Comparison of ENCODE assay signal across 19 cellular contexts in the genomic region with DNA sequence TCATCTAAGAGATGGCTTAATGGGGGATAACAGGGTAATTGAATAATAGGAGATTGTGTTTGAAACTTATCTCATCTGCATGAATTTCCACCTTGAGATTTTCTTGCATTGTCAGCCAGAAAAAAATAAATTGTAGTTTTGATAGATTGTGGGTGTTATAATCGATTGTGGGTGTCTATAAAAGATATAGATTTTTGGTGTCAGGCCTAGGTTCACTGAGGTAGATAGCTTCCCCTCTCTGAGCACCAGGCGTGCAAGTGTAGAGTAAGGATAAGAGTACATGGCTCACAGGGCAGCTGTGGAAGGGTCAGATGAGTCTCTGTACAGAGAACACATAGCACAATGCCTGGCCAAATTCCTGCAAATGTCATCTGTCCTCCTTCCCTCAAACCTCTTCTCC.
A peak's percentile ranks its signal among the peaks of the same experiment; 100 is the strongest.
DNase-seq lines count a peak whose midpoint lies in the region; ATAC-seq and TF ChIP-seq lines count a peak whose summit lies in the region.
"Had no signal": no experiment of that assay in that cellular context is flagged by ENCODE, and none has a peak within 500 bp of the region (broad histone marks: within the 10 kb centered on the region; RNA-seq: fewer than 3 reads in every experiment).

No MANE protein-coding gene starts in this region.

- no peaks in the 10 kb centered on the region for H3K27me3 ChIP-seq in heart right ventricle
- H3K27me3 ChIP-seq in right atrium auricular region = no peaks in the 10 kb centered on the region
- H3K27me3 ChIP-seq in effector memory CD4-positive, alpha-beta T cell (replicated peaks; ENCODE audit: control insufficient read depth, insufficient read depth, low read length, poor library complexity, severe bottlenecking) = no peaks in the 10 kb centered on the region
- H3K27me3 ChIP-seq: cardiac muscle cell, left lung, sigmoid colon, vagina had no signal

- H3K27ac ChIP-seq in heart right ventricle = peak overlapping the region in 6 of 10 donors; percentile 50 to 93 (median 62)
- H3K27ac ChIP-seq in right atrium auricular region = no peak overlapping the region
- H3K27ac ChIP-seq in effector memory CD4-positive, alpha-beta T cell (ENCODE audit: insufficient read depth, low read length, poor library complexity, severe bottlenecking) = peak overlapping the region; percentile 89
- H3K27ac ChIP-seq: cardiac muscle cell, sigmoid colon had no signal

- no peaks in the 10 kb centered on the region for H3K9me3 ChIP-seq in heart right ventricle
- H3K9me3 ChIP-seq in right atrium auricular region = no peaks in the 10 kb centered on the region
- H3K9me3 ChIP-seq in effector memory CD4-positive, alpha-beta T cell (ENCODE audit: control insufficient read depth, low read length) = no peaks in the 10 kb centered on the region
- H3K9me3 ChIP-seq: left lung, sigmoid colon, vagina had no signal

- DNase-seq in heart right ventricle (no peak), right atrium auricular region (ENCODE audit: low spot score) (no peak), activated B cell treated with CpG ODN at 0.5 μM for 24 hours (no peak), DMS 273 treated with DMSO at 0.1 percent for 48 hours (lab: John Stamatoyannopoulos, UW) (no peak)
- DNase-seq in effector memory CD4-positive, alpha-beta T cell = no peak
- no peak for DNase-seq in stimulated activated naive B cell treated with anti-CD40 and anti-IgM and Interleukin-4, amounts not matched to agents 10 μg/mL and 1 μg/mL and 100 μg/mL, for 72 hours
- DNase-seq: activated CD4-positive, CD25-positive, alpha-beta regulatory T cell treated with anti-CD3 and anti-CD28 coated beads, Interleukin-2, amount 50 U/mL, for 72 hours; effector CD4-positive, alpha-beta T cell; H9; left lung; NCI-H2081; NCI-H524; SIG-M5; sigmoid colon; stimulated activated CD4-positive, alpha-beta T cell treated with anti-CD3 and anti-CD28 coated beads, Interleukin-1b, Interleukin-23, amount 100 ng/mL, for 48 hours had no signal

- H3K4me3 Mint-ChIP-seq in activated B cell treated with CpG ODN at 0.5 μM for 24 hours = peak overlapping the region; percentile 53
- H3K4me3 Mint-ChIP-seq in stimulated activated naive B cell treated with anti-CD40 and anti-IgM and Interleukin-4, amounts not matched to agents 10 μg/mL and 1 μg/mL and 100 μg/mL, for 72 hours = no peak overlapping the region
- H3K4me3 Mint-ChIP-seq: H9 had no signal

- POLR2A ChIA-PET in activated B cell treated with CpG ODN at 0.5 μM for 24 hours (lab: Charles Lee) = interaction anchor here (0.8 to 4.2 kb wide), 5 partner anchors 41 to 68 kb away, joined by 3 to 47 read pairs (median 4); partner anchors contain the start of gene CD58

- ATAC-seq in heart right ventricle (no peak), activated B cell treated with CpG ODN at 0.5 μM for 24 hours (ENCODE audit: low read depth) (no peak), HG03196 (IDR thresholded peaks at IDR 0.05; ENCODE audit: unreplicated experiment) (no peak), GM18868 (IDR thresholded peaks at IDR 0.05; ENCODE audit: unreplicated experiment) (no peak)
- no peak for ATAC-seq in stimulated activated naive B cell treated with anti-CD40 and anti-IgM and Interleukin-4, amounts not matched to agents 10 μg/mL and 1 μg/mL and 100 μg/mL, for 72 hours (replicated peaks)

- peaks cover 0 to 77% (median 22%) of the 10 kb centered on the region in 9 donors for H3K4me1 ChIP-seq in heart right ventricle
- H3K4me1 ChIP-seq in right atrium auricular region = peaks cover 0 to 24% of the 10 kb centered on the region in 2 donors
- H3K4me1 ChIP-seq in effector memory CD4-positive, alpha-beta T cell (ENCODE audit: control insufficient read depth, insufficient read depth, low read length, poor library complexity, severe bottlenecking) = peaks cover 25% of the 10 kb centered on the region

- H3K9me3 Mint-ChIP-seq in activated B cell treated with CpG ODN at 0.5 μM for 24 hours = no peaks in the 10 kb centered on the region
- no peaks in the 10 kb centered on the region for H3K9me3 Mint-ChIP-seq in stimulated activated naive B cell treated with anti-CD40 and anti-IgM and Interleukin-4, amounts not matched to agents 10 μg/mL and 1 μg/mL and 100 μg/mL, for 72 hours
- H3K9me3 Mint-ChIP-seq: H9 had no signal

- H3K4me3 ChIP-seq in heart right ventricle = no peak overlapping the region
- no peak overlapping the region for H3K4me3 ChIP-seq in right atrium auricular region
- no peak overlapping the region for H3K4me3 ChIP-seq in effector memory CD4-positive, alpha-beta T cell (ENCODE audit: insufficient read depth, low read depth, low read length, poor library complexity, severe bottlenecking)
- H3K4me3 ChIP-seq: cardiac muscle cell, left lung, sigmoid colon, vagina had no signal

- CTCF ChIA-PET in activated B cell treated with CpG ODN at 0.5 μM for 24 hours (lab: Charles Lee) = interaction anchor here (3.1 to 8.6 kb wide), 2 partner anchors 18 to 363 kb away, joined by 19 to 107 read pairs; no protein-coding TSS in a partner anchor

- intact Hi-C loops in heart right ventricle (cut with DNase I) (no loop called here), activated B cell treated with CpG ODN at 0.5 μM for 24 hours (cut with micrococcal nuclease) (loop anchor here (5.0 to 10.0 kb wide), 3 partner anchors 66 to 619 kb away; partner anchors contain the start of gene TRIM45)

- no peaks in the 10 kb centered on the region for H3K27me3 Mint-ChIP-seq in activated B cell treated with CpG ODN at 0.5 μM for 24 hours
- no peaks in the 10 kb centered on the region for H3K27me3 Mint-ChIP-seq in stimulated activated naive B cell treated with anti-CD40 and anti-IgM and Interleukin-4, amounts not matched to agents 10 μg/mL and 1 μg/mL and 100 μg/mL, for 72 hours

- H3K36me3 ChIP-seq in heart right ventricle (no peaks in the 10 kb centered on the region), right atrium auricular region (no peaks in the 10 kb centered on the region)
- no peaks in the 10 kb centered on the region for H3K36me3 ChIP-seq in effector memory CD4-positive, alpha-beta T cell (ENCODE audit: control insufficient read depth, insufficient read depth, low read length)
- H3K36me3 ChIP-seq: cardiac muscle cell, left lung, sigmoid colon, vagina had no signal

- WGBS in heart right ventricle, 2 donors = 86 to 88% methylated on average over 2 of the region's 2 CpGs

- TF ChIP-seq CTCF in heart right ventricle (IDR thresholded peaks at IDR 0.05) = no peak
- no peak for TF ChIP-seq CTCF in right atrium auricular region (IDR thresholded peaks at IDR 0.05)
- TF ChIP-seq CTCF in activated B cell treated with CpG ODN at 0.5 μM for 24 hours (IDR thresholded peaks at IDR 0.05) = no peak

- H3K4me1 Mint-ChIP-seq in activated B cell treated with CpG ODN at 0.5 μM for 24 hours = peaks cover 50% of the 10 kb centered on the region
- H3K4me1 Mint-ChIP-seq in stimulated activated naive B cell treated with anti-CD40 and anti-IgM and Interleukin-4, amounts not matched to agents 10 μg/mL and 1 μg/mL and 100 μg/mL, for 72 hours = peaks cover 34 to 52% of the 10 kb centered on the region in 2 donors

- peaks cover 15% of the 10 kb centered on the region for H3K36me3 Mint-ChIP-seq in activated B cell treated with CpG ODN at 0.5 μM for 24 hours (ENCODE audit: low read depth)
- peaks cover 38 to 48% of the 10 kb centered on the region in 2 donors for H3K36me3 Mint-ChIP-seq in stimulated activated naive B cell treated with anti-CD40 and anti-IgM and Interleukin-4, amounts not matched to agents 10 μg/mL and 1 μg/mL and 100 μg/mL, for 72 hours

- H3K27ac Mint-ChIP-seq in activated B cell treated with CpG ODN at 0.5 μM for 24 hours = peak overlapping the region; percentile 83
- peak overlapping the region; percentile 63 for H3K27ac Mint-ChIP-seq in stimulated activated naive B cell treated with anti-CD40 and anti-IgM and Interleukin-4, amounts not matched to agents 10 μg/mL and 1 μg/mL and 100 μg/mL, for 72 hours

Comparison
In these comparisons a context has a peak if more than half of its experiments do, and no peak if none do; other contexts are left out.
1. H3K27ac ChIP-seq: peak in heart right ventricle (6 of 10) and effector memory CD4-positive, alpha-beta T cell (single experiment); none in right atrium auricular region (0 of 2).